Comparison of ENCODE assay signal across 8 cellular contexts in genomic region chr3:36945326-36945980, GRCh38. TPM values are rescaled to one million over a fixed set of nuclear protein-coding genes. Genes with fewer than 3 reads are reported as not detected.
DNase-seq lines count a peak whose midpoint lies in the region; ATAC-seq and TF ChIP-seq lines count a peak whose summit lies in the region.

No MANE protein-coding gene starts in this region.

- H3K4me3 ChIP-seq in DOHH2 (ENCODE audit: low read length), result peak overlapping the region; percentile 96
- H3K4me3 ChIP-seq in heart right ventricle, result peak overlapping the region in 9 of 10 donors; percentile 71 to 96 (median 82)
- peak overlapping the region; percentile 45 to 85 (median 76) for H3K4me3 ChIP-seq in sigmoid colon

- H3K9me3 Mint-ChIP-seq in activated CD8-positive, alpha-beta T cell treated with anti-CD3 and anti-CD28 coated beads for 36 hours, result peaks cover 20% of the 10 kb centered on the region

- no peaks in the 10 kb centered on the region for H3F3A ChIP-seq in DOHH2 (ENCODE audit: control insufficient read depth, insufficient read depth)

- no peak for TF ChIP-seq POLR2A in sigmoid colon (IDR thresholded peaks at IDR 0.05)

- POLR2A ChIA-PET in activated CD8-positive, alpha-beta T cell treated with anti-CD3 and anti-CD28 coated beads for 36 hours (lab: Charles Lee), result interaction anchor here (1.4 to 3.2 kb wide), 5 partner anchors 10 to 47 kb away, joined by 3 to 20 read pairs (median 7); partner anchors contain the start of genes EPM2AIP1 and MLH1

- no peak for DNase-seq in activated CD8-positive, alpha-beta T cell treated with anti-CD3 and anti-CD28 coated beads for 36 hours
- DNase-seq in heart right ventricle, result no peak
- DNase-seq in sigmoid colon, result no peak
- DNase-seq in NCI-H1048 (lab: John Stamatoyannopoulos, UW), result no peak
- DNase-seq in NCI-H1930 (lab: John Stamatoyannopoulos, UW), result no peak

- no peak for ATAC-seq in activated CD8-positive, alpha-beta T cell treated with anti-CD3 and anti-CD28 coated beads for 36 hours
- ATAC-seq in heart right ventricle (peak in 1 of 8 donors; percentile 15), GM19023 (IDR thresholded peaks at IDR 0.05; ENCODE audit: unreplicated experiment) (no peak), GM18520 (IDR thresholded peaks at IDR 0.05; ENCODE audit: unreplicated experiment) (no peak)

- H3K4me1 Mint-ChIP-seq in activated CD8-positive, alpha-beta T cell treated with anti-CD3 and anti-CD28 coated beads for 36 hours (ENCODE audit: low read depth), result peaks cover 30% of the 10 kb centered on the region

- 82% methylated on average over 28 of the region's 28 CpGs for WGBS in heart right ventricle, 2 donors
- WGBS in sigmoid colon, 2 donors, result 86 to 88% methylated on average over 28 of the region's 28 CpGs

- H4K20me1 ChIP-seq in DOHH2 (ENCODE audit: control insufficient read depth, insufficient read depth, low read depth, low read length), result no peaks in the 10 kb centered on the region

- no peak for TF ChIP-seq EP300 in sigmoid colon (IDR thresholded peaks at IDR 0.05)

- H3K79me2 ChIP-seq in DOHH2 (ENCODE audit: control insufficient read depth, low read length), result peaks cover 36% of the 10 kb centered on the region

- H3K27me3 ChIP-seq in DOHH2 (ENCODE audit: control insufficient read depth, low read length) (no peaks in the 10 kb centered on the region), heart right ventricle (no peaks in the 10 kb centered on the region), sigmoid colon (no peaks in the 10 kb centered on the region)

- peak overlapping the region; percentile 68 for H3K4me3 Mint-ChIP-seq in activated CD8-positive, alpha-beta T cell treated with anti-CD3 and anti-CD28 coated beads for 36 hours

- H3K4me2 ChIP-seq in DOHH2 (ENCODE audit: low read length), result peak overlapping the region; percentile 95

- H3K27ac Mint-ChIP-seq in activated CD8-positive, alpha-beta T cell treated with anti-CD3 and anti-CD28 coated beads for 36 hours, result peak overlapping the region; percentile 75

- H3K9me2 ChIP-seq in DOHH2 (replicated peaks; ENCODE audit: control insufficient read depth, low read length), result no peaks in the 10 kb centered on the region

- H3K4me1 ChIP-seq in DOHH2 (ENCODE audit: control insufficient read depth, low read length) (peaks cover 15% of the 10 kb centered on the region), heart right ventricle (peaks cover 0 to 25% (median 14%) of the 10 kb centered on the region in 9 donors), sigmoid colon (peaks cover 0 to 34% (median 10%) of the 10 kb centered on the region in 4 donors)

- peaks cover 3% of the 10 kb centered on the region for H3K36me3 ChIP-seq in DOHH2 (ENCODE audit: control insufficient read depth, low read length)
- no peaks in the 10 kb centered on the region for H3K36me3 ChIP-seq in heart right ventricle
- H3K36me3 ChIP-seq in sigmoid colon, result no peaks in the 10 kb centered on the region

- intact Hi-C loops in activated CD8-positive, alpha-beta T cell treated with anti-CD3 and anti-CD28 coated beads for 36 hours (cut with micrococcal nuclease), result no loop called here
- intact Hi-C loops in heart right ventricle (cut with DNase I), result no loop called here
- intact Hi-C loops in sigmoid colon (cut with DNase I), result no loop called here

- peaks cover 18% of the 10 kb centered on the region for H3K36me3 Mint-ChIP-seq in activated CD8-positive, alpha-beta T cell treated with anti-CD3 and anti-CD28 coated beads for 36 hours (ENCODE audit: low read depth)

- TF ChIP-seq CTCF in DOHH2 (IDR thresholded peaks at IDR 0.05; ENCODE audit: low read depth, low read length, poor library complexity, severe bottlenecking), result no peak
- TF ChIP-seq CTCF in activated CD8-positive, alpha-beta T cell treated with anti-CD3 and anti-CD28 coated beads for 36 hours (IDR thresholded peaks at IDR 0.05), result no peak
- TF ChIP-seq CTCF in heart right ventricle (IDR thresholded peaks at IDR 0.05), result no peak
- TF ChIP-seq CTCF in sigmoid colon (IDR thresholded peaks at IDR 0.05), result no peak

- H3K9me3 ChIP-seq in DOHH2 (ENCODE audit: control insufficient read depth, insufficient read depth, low read length) (peaks cover 8% of the 10 kb centered on the region), heart right ventricle (peaks cover 0 to 22% (median 12%) of the 10 kb centered on the region in 11 donors), sigmoid colon (peaks cover 0 to 12% (median 6%) of the 10 kb centered on the region in 4 donors)

- no peak overlapping the region; the same call in 1 of the 2 replicates for H3K27ac ChIP-seq in DOHH2 (ENCODE audit: low read depth, low read length)
- H3K27ac ChIP-seq in heart right ventricle, result peak overlapping the region in 3 of 10 donors; percentile 64 to 90 (median 77)
- H3K27ac ChIP-seq in sigmoid colon, result peak overlapping the region in 3 of 4 donors; percentile 70 to 80 (median 77)

- CTCF ChIA-PET in activated CD8-positive, alpha-beta T cell treated with anti-CD3 and anti-CD28 coated beads for 36 hours (lab: Charles Lee), result interaction anchor here (0.5 to 2.2 kb wide), 6 partner anchors 11 to 77 kb away, joined by 3 to 13 read pairs (median 3); no protein-coding TSS in a partner anchor

- no peaks in the 10 kb centered on the region for H3K27me3 Mint-ChIP-seq in activated CD8-positive, alpha-beta T cell treated with anti-CD3 and anti-CD28 coated beads for 36 hours

RNA-seq across cellular contexts. Expression of gene TRANK1, which starts 0.6 kb away (rescaled TPM):
- total RNA-seq in activated CD8-positive, alpha-beta T cell treated with anti-CD3 and anti-CD28 coated beads for 36 hours, result 10 to 100 TPM; 16.0 to 17.4 TPM
- total RNA-seq in heart right ventricle (10 to 100 TPM in 1 of 10 donors, 1 to 10 TPM in 9; 2.5 to 20.8 (median 5.3) TPM), sigmoid colon (10 to 100 TPM in 3 of 4 donors, 1 to 10 TPM in 1; 8.6 to 26.3 (median 16.9) TPM)
- polyA plus RNA-seq in heart right ventricle (1 to 10 TPM; 1.3 to 3.6 TPM), sigmoid colon (10 to 100 TPM; 12.6 to 36.4 (median 26.1) TPM)

RNA-seq across cellular contexts. Expression of gene EPM2AIP1, which starts 47.5 kb away (rescaled TPM):
- total RNA-seq in activated CD8-positive, alpha-beta T cell treated with anti-CD3 and anti-CD28 coated beads for 36 hours, result 10 to 100 TPM; 11.8 to 12.3 TPM
- total RNA-seq in heart right ventricle, result 10 to 100 TPM; 21.0 to 36.3 (median 28.3) TPM
- polyA plus RNA-seq in heart right ventricle, result 10 to 100 TPM in 1 of 2 donors, 1 to 10 TPM in 1; 6.1 to 13.6 TPM
- total RNA-seq in sigmoid colon, result 10 to 100 TPM; 11.8 to 18.9 (median 14.0) TPM
- 1 to 10 TPM; 1.2 to 6.0 (median 5.2) TPM for polyA plus RNA-seq in sigmoid colon

RNA-seq across cellular contexts. Expression of gene MLH1, which starts 47.9 kb away (rescaled TPM):
- total RNA-seq in activated CD8-positive, alpha-beta T cell treated with anti-CD3 and anti-CD28 coated beads for 36 hours, result 10 to 100 TPM; 89.6 to 93.7 TPM
- total RNA-seq in heart right ventricle, result 10 to 100 TPM; 48.8 to 61.7 (median 52.5) TPM
- polyA plus RNA-seq in heart right ventricle, result 10 to 100 TPM; 26.0 to 29.5 TPM
- total RNA-seq in sigmoid colon, result 10 to 100 TPM; 27.2 to 60.3 (median 36.5) TPM
- polyA plus RNA-seq in sigmoid colon, result 10 to 100 TPM in 2 of 3 donors, 1 to 10 TPM in 1; 9.0 to 20.8 (median 14.3) TPM
